21 cellular contexts compared by ENCODE assay signal in the genomic region with DNA sequence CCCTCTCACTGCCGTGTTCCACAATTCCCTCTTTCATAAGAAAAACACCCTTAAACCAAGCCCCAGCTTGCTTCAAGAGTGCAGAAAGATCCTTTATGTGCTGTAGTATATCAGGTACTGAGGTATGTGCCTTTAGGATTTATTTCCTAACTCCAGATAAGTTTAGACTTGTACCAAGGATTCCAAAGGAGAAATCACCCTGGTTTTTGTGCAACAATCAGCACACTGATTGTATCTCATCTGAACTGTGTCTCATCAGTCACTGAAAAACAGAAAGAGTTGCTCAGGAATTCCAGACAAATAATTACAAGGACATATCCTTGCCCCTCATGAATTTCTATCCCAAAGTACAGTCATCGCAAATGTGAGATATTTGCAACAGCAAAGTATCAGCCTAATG.
DNase-seq lines count a peak whose midpoint lies in the region; ATAC-seq, FAIRE-seq and TF ChIP-seq lines count a peak whose summit lies in the region.
"Had no signal": no experiment of that assay in that cellular context is flagged by ENCODE, and none has a peak within 500 bp of the region (broad histone marks: within the 10 kb centered on the region; RNA-seq: fewer than 3 reads in every experiment).

No MANE protein-coding gene starts in this region.

- DNase-seq in RWPE2 (ENCODE audit: low spot score) (no peak), H1 (ENCODE audit: low read depth in 1 of 2, low spot score in 2 of 2) (no peak), keratinocyte (ENCODE audit: low read depth, low spot score) (peak; percentile 60), suprapubic skin (ENCODE audit: low spot score in 2 of 2) (no peak), NCI-H446 (lab: John Stamatoyannopoulos, UW) (no peak)
- DNase-seq: BE2C; Caco-2; CD4-positive, CD25-positive, alpha-beta regulatory T cell; GDM1; GM23248; KG1; NCI-H1417 treated with DMSO at 0.1 percent for 48 hours; NCI-H187 treated with DMSO at 0.1 percent for 48 hours; NCI-H524 treated with DMSO at 0.1 percent for 48 hours; PC-3; SJCRH30 had no signal

- H3K9ac ChIP-seq in H1 (replicated peaks in 1 of 4; ENCODE audit: extremely low read depth in 1 of 4, low read depth in 3 of 4, low read length in 3 of 4) (no peak overlapping the region), keratinocyte (ENCODE audit: control insufficient read depth, extremely low read depth, insufficient read depth, low read length) (peak overlapping the region; percentile 70)
- H3K9ac ChIP-seq: GM23248 had no signal

- dilution Hi-C loops in keratinocyte (cut with MboI; ENCODE audit: extremely low pct_ligation_motif_present, low sequenced_read_pairs): no loop called here

- no peak overlapping the region for H3K23ac ChIP-seq in H1 (ENCODE audit: insufficient read length)

- POLR2A ChIA-PET in H1 (lab: Charles Lee; ENCODE audit: partially characterized antibody): no interaction called here

- H3K36me3 ChIP-seq in RWPE2 (ENCODE audit: low read depth) (no peaks in the 10 kb centered on the region), H1 (ENCODE audit: control insufficient read depth in 2 of 4, insufficient read depth in 4 of 4, low read length in 3 of 4) (no peaks in the 10 kb centered on the region), keratinocyte (ENCODE audit: control insufficient read depth in 2 of 2, extremely low read depth in 1 of 2, insufficient read depth in 2 of 2, low read length in 2 of 2) (no peaks in the 10 kb centered on the region), suprapubic skin (no peaks in the 10 kb centered on the region)
- H3K36me3 ChIP-seq: BE2C, SJCRH30 had no signal

- peak overlapping the region; percentile 2 for H2BK120ac ChIP-seq in H1 (replicated peaks; ENCODE audit: low read depth, low read length)

- 84% methylated on average over 2 of the region's 2 CpGs; no CpG with 5 or more reads in 1 of the 2 experiments for WGBS in H1 (ENCODE audit: extremely low coverage in 1 of 2, insufficient coverage in 1 of 2, insufficient read length in 1 of 2, insufficient replicate concordance in 2 of 2, low coverage in 1 of 2, low lambda C conversion rate in 2 of 2, missing lambda C conversion rate in 1 of 2), 2 experiments
- WGBS in suprapubic skin: 51% methylated on average over 2 of the region's 2 CpGs

- no peak for TF ChIP-seq RAD21 in H1 (IDR thresholded peaks at IDR 0.05 in 1 of 2, conservative IDR thresholded peaks at IDR 0.05 in 1 of 2; ENCODE audit: low read depth in 2 of 2, low read length in 2 of 2)

- H3K79me2 ChIP-seq in H1 (ENCODE audit: control insufficient read depth in 1 of 2, insufficient read depth in 2 of 2, low read length in 2 of 2): no peaks in the 10 kb centered on the region
- no peaks in the 10 kb centered on the region for H3K79me2 ChIP-seq in keratinocyte (ENCODE audit: control insufficient read depth, insufficient read depth, low read length)

- H3K79me1 ChIP-seq in H1 (ENCODE audit: low read depth, low read length): no peaks in the 10 kb centered on the region

- H3K4ac ChIP-seq in H1 (replicated peaks; ENCODE audit: insufficient read length, low read depth, low read length): no peak overlapping the region

- TF ChIP-seq EP300 in H1 (IDR thresholded peaks at IDR 0.05; ENCODE audit: borderline replicate concordance in 1 of 2, low read depth in 2 of 2, low read length in 2 of 2) (no peak), suprapubic skin (IDR thresholded peaks at IDR 0.05) (no peak)

- no peak overlapping the region for H3K14ac ChIP-seq in H1 (ENCODE audit: insufficient read length)

- peak overlapping the region; percentile 95 for H3K27ac ChIP-seq in RWPE2 (ENCODE audit: poor library complexity, severe bottlenecking)
- no peak overlapping the region for H3K27ac ChIP-seq in H1 (ENCODE audit: low read depth, low read length)
- H3K27ac ChIP-seq in keratinocyte (ENCODE audit: control insufficient read depth, insufficient read depth, low read length): peak overlapping the region; percentile 81
- H3K27ac ChIP-seq in suprapubic skin: peak overlapping the region; percentile 81
- H3K27ac ChIP-seq: GM23248, SJCRH30 had no signal

- H3K9me1 ChIP-seq in keratinocyte (ENCODE audit: control insufficient read depth, extremely low read depth, insufficient read depth, low read length): no peaks in the 10 kb centered on the region

- H2BK5ac ChIP-seq in H1 (ENCODE audit: low read depth, low read length): no peak overlapping the region

- H3K9me3 ChIP-seq in RWPE2 (ENCODE audit: severe bottlenecking) (no peaks in the 10 kb centered on the region), H1 (ENCODE audit: insufficient read depth in 2 of 2, low read depth in 1 of 2, low read length in 1 of 2) (no peaks in the 10 kb centered on the region), keratinocyte (ENCODE audit: control insufficient read depth, low read depth, low read length) (no peaks in the 10 kb centered on the region), suprapubic skin (no peaks in the 10 kb centered on the region)
- H3K9me3 ChIP-seq: BE2C, Caco-2, SJCRH30 had no signal

- TF ChIP-seq POLR2A in H1 (IDR thresholded peaks at IDR 0.05; ENCODE audit: control extremely low read depth in 1 of 2, low read depth in 2 of 2, low read length in 2 of 2): no peak
- TF ChIP-seq POLR2A in suprapubic skin (IDR thresholded peaks at IDR 0.05): no peak

- no peak overlapping the region for H4K5ac ChIP-seq in H1 (ENCODE audit: insufficient read length, low read depth, low read length)

- peak; percentile 19 for FAIRE-seq in H1 (lab: Jason Lieb, UNC)
- peak; percentile 97 for FAIRE-seq in keratinocyte (lab: Jason Lieb, UNC)
- FAIRE-seq: A204.1, HepG2 had no signal

- H2BK12ac ChIP-seq in H1 (ENCODE audit: low read depth, low read length): no peak overlapping the region

- 0 out of 2 replicates have a peak overlapping the region, but pooled peaks have one; percentile 45 for H2AFZ ChIP-seq in H1 (ENCODE audit: low read length)
- H2AFZ ChIP-seq in keratinocyte (ENCODE audit: control insufficient read depth, low read length): no peak overlapping the region
- H2AFZ ChIP-seq: GM23248 had no signal

- no peak overlapping the region for H4K91ac ChIP-seq in H1 (replicated peaks; ENCODE audit: insufficient read length, low read length)

- H4K20me1 ChIP-seq in H1 (replicated peaks in 1 of 2; ENCODE audit: control insufficient read depth in 1 of 2, insufficient read depth in 2 of 2, low read length in 2 of 2): no peaks in the 10 kb centered on the region
- H4K20me1 ChIP-seq in keratinocyte (ENCODE audit: control insufficient read depth, extremely low read depth, insufficient read depth, low read length): no peaks in the 10 kb centered on the region

- CTCF ChIA-PET in H1 (lab: Charles Lee; ENCODE audit: partially characterized antibody): interaction anchor here (1.7 kb wide), 1 partner anchor 11 kb away, joined by 3 read pairs; no protein-coding TSS in a partner anchor

- H3K4me2 ChIP-seq in H1 (ENCODE audit: insufficient read depth in 1 of 2, low read depth in 2 of 2, low read length in 2 of 2): no peak overlapping the region
- H3K4me2 ChIP-seq in keratinocyte (ENCODE audit: control insufficient read depth, extremely low read depth, insufficient read depth, low read depth, low read length): peak overlapping the region; percentile 76

- TF ChIP-seq CTCF in RWPE2 (IDR thresholded peaks at IDR 0.05; ENCODE audit: poor library complexity, severe bottlenecking): no peak
- TF ChIP-seq CTCF in H1 (IDR thresholded peaks at IDR 0.05; ENCODE audit: control extremely low read depth in 1 of 3, insufficient read depth in 1 of 3, low read depth in 1 of 3, low read length in 3 of 3): no peak
- no peak for TF ChIP-seq CTCF in keratinocyte (optimal IDR thresholded peaks at IDR 0.05 in 1 of 3, IDR thresholded peaks at IDR 0.05 in 1 of 3, conservative IDR thresholded peaks at IDR 0.05 in 1 of 3; ENCODE audit: extremely low read depth in 1 of 3, insufficient read depth in 2 of 3, low read length in 3 of 3)
- no peak for TF ChIP-seq CTCF in suprapubic skin (IDR thresholded peaks at IDR 0.05)

- H3K4me3 ChIP-seq in RWPE2 (ENCODE audit: severe bottlenecking) (no peak overlapping the region), H1 (ENCODE audit: extremely low read depth in 1 of 4, insufficient read depth in 2 of 4, low read depth in 3 of 4, low read length in 4 of 4) (no peak overlapping the region), keratinocyte (ENCODE audit: control insufficient read depth in 2 of 3, extremely low read depth in 1 of 3, insufficient read depth in 2 of 3, low read depth in 1 of 3, low read length in 3 of 3) (peak overlapping the region in 2 of 3 experiments; percentile 30 to 38), suprapubic skin (no peak overlapping the region)
- H3K4me3 ChIP-seq: GM23248, SJCRH30 had no signal

- H2BK20ac ChIP-seq in H1 (ENCODE audit: low read length): no peak overlapping the region

- ATAC-seq in RWPE2 (ENCODE audit: low read depth): peak; percentile 90
- no peak for ATAC-seq in GM19395 (IDR thresholded peaks at IDR 0.05; ENCODE audit: unreplicated experiment)
- no peak for ATAC-seq in HG02623 (IDR thresholded peaks at IDR 0.05; ENCODE audit: unreplicated experiment)
- ATAC-seq: HCT116, HepG2, PC-3 had no signal

- H3K4me1 ChIP-seq in RWPE2 (ENCODE audit: insufficient read depth, poor library complexity, severe bottlenecking) (peaks cover 39% of the 10 kb centered on the region), H1 (replicated peaks in 1 of 4; ENCODE audit: control insufficient read depth in 3 of 4, insufficient read depth in 4 of 4, low read length in 3 of 4) (peaks cover 0 to 23% (median 13%) of the 10 kb centered on the region in 4 experiments; a peak in 5 of 7 replicates), keratinocyte (ENCODE audit: control insufficient read depth, extremely low read depth, insufficient read depth, low read length) (peaks cover 58% of the 10 kb centered on the region), suprapubic skin (peaks cover 34% of the 10 kb centered on the region)
- H3K4me1 ChIP-seq: BE2C, Caco-2, SJCRH30 had no signal

- H4K8ac ChIP-seq in H1 (ENCODE audit: extremely low read depth, insufficient read depth, low read length): no peak overlapping the region

- no peak overlapping the region for H2AK5ac ChIP-seq in H1 (ENCODE audit: low read depth, low read length)

- H3K56ac ChIP-seq in H1 (replicated peaks; ENCODE audit: insufficient read length, low read depth, low read length): no peak overlapping the region

- H3K27me3 ChIP-seq in RWPE2 (ENCODE audit: insufficient read depth, poor library complexity, severe bottlenecking) (no peaks in the 10 kb centered on the region), H1 (replicated peaks in 1 of 4; ENCODE audit: control insufficient read depth in 3 of 4, extremely low read depth in 1 of 4, insufficient read depth in 3 of 4, low read length in 3 of 4) (no peaks in the 10 kb centered on the region), keratinocyte (ENCODE audit: control insufficient read depth, extremely low read depth, insufficient read depth, low read length) (no peaks in the 10 kb centered on the region), suprapubic skin (no peaks in the 10 kb centered on the region)
- H3K27me3 ChIP-seq: BE2C, SJCRH30 had no signal

- no peak overlapping the region; the same call in 1 of the 2 replicates for H3K18ac ChIP-seq in H1 (ENCODE audit: extremely low read depth, low read length)

- no peak overlapping the region for H2BK15ac ChIP-seq in H1 (ENCODE audit: low read length)

- no peaks in the 10 kb centered on the region for H3K23me2 ChIP-seq in H1 (ENCODE audit: low read depth, low read length)

Comparison
In these comparisons a context has a peak if more than half of its experiments do, and no peak if none do; other contexts are left out.
1. H3K4me3 ChIP-seq: peak in keratinocyte (2 of 3); none in RWPE2 (single experiment), H1 (0 of 4) and suprapubic skin (single experiment).